Comparison of ENCODE assay signal across 26 cellular contexts in the genomic region with DNA sequence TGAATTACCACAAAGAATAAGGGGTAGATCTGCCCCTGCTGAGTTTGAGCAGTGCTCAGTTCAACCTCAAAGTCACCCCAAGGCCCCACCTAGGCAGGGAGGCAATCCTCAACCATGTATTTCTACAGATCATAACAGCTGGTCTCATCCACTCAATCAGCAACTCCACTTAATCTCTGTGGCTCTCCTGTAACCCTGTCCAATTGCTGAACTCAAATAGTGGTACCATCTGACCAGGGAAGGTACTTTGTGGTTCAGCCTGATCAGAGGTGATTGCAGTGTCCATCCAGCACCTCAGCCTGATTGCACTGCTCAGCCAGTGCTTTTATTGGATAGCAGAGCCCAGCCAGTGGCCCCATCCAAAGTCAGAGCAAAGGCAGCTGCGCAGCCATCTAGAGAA.
"Had no signal": no experiment of that assay in that cellular context is flagged by ENCODE, and none has a peak within 500 bp of the region (broad histone marks: within the 10 kb centered on the region; RNA-seq: fewer than 3 reads in every experiment).

No MANE protein-coding gene starts in this region.

- H3K4me1 ChIP-seq: left lung, lower lobe of right lung, right atrium auricular region, right lobe of liver, stomach, testis, thyroid gland, transverse colon, upper lobe of right lung had no signal

- DNase-seq: hypothalamus; immature natural killer cell; kidney; left colon; left lung; lower lobe of right lung; mammary epithelial cell; mesenchymal stem cell; naive thymus-derived CD4-positive, alpha-beta T cell; ovary; right lobe of liver; stimulated activated CD4-positive, alpha-beta T cell treated with anti-CD3 and anti-CD28 coated beads, Interleukin-1b, Interleukin-23, amount 100 ng/mL, for 48 hours; stimulated activated CD4-positive, alpha-beta T cell treated with anti-CD3 and anti-CD28 coated beads, Interleukin-2, amount 100 ng/mL, for 48 hours; stimulated activated CD4-positive, alpha-beta T cell treated with anti-CD3 and anti-CD28 coated beads, Interleukin-4, amount 100 ng/mL, for 4 hours; stimulated activated CD8-positive, alpha-beta memory T cell treated with anti-CD3 and anti-CD28 coated beads, Interleukin-4, amount 100 ng/mL, for 48 hours; stimulated activated naive B cell treated with anti-CD40 and anti-IgM and Interleukin-4, amounts not matched to agents 10 μg/mL and 1 μg/mL and 100 μg/mL, for 72 hours; stimulated activated naive CD8-positive, alpha-beta T cell treated with anti-CD3 and anti-CD28 coated beads, Interleukin-15, Interleukin-2, amounts not matched to agents 100 U/mL and 50 U/mL, for 24 hours; stomach; testis; thyroid gland; transverse colon; upper lobe of right lung had no signal

- H3K9me3 ChIP-seq: ovary, right lobe of liver, testis, thyroid gland, upper lobe of right lung had no signal

- H3K4me2 ChIP-seq: smooth muscle cell had no signal

- ATAC-seq: left colon; left lung; lower lobe of right lung; naive thymus-derived CD4-positive, alpha-beta T cell; natural killer cell treated with Interleukin-12 subunit alpha and Interleukin-12 subunit beta and Interleukin-15 and Interleukin-18, amount 100 ng/mL, for 72 hours; right lobe of liver; stimulated activated naive B cell treated with anti-CD40 and anti-IgM and Interleukin-4, amounts not matched to agents 10 μg/mL and 1 μg/mL and 100 μg/mL, for 72 hours; stimulated activated naive CD8-positive, alpha-beta T cell treated with anti-CD3 and anti-CD28 coated beads, Interleukin-15, Interleukin-2, amounts not matched to agents 100 U/mL and 50 U/mL, for 24 hours; upper lobe of right lung had no signal

- H3K27ac Mint-ChIP-seq: immature natural killer cell; naive thymus-derived CD4-positive, alpha-beta T cell; natural killer cell treated with Interleukin-12 subunit alpha and Interleukin-12 subunit beta and Interleukin-15 and Interleukin-18, amount 100 ng/mL, for 72 hours; progenitor cell of endocrine pancreas; stimulated activated naive B cell treated with anti-CD40 and anti-IgM and Interleukin-4, amounts not matched to agents 10 μg/mL and 1 μg/mL and 100 μg/mL, for 72 hours had no signal

- H3K27ac ChIP-seq: left lung, lower lobe of right lung, ovary, right atrium auricular region, right lobe of liver, stomach, testis, thyroid gland, transverse colon, upper lobe of right lung had no signal

- H3K27me3 ChIP-seq: left lung, ovary, right atrium auricular region, right lobe of liver, stomach, testis, thyroid gland, transverse colon, upper lobe of right lung had no signal

- H3K4me3 ChIP-seq: left lung, lower lobe of right lung, ovary, right atrium auricular region, right lobe of liver, smooth muscle cell, stomach, testis, thyroid gland, transverse colon, upper lobe of right lung had no signal

- H3K36me3 ChIP-seq: left lung, lower lobe of right lung, ovary, right atrium auricular region, right lobe of liver, stomach, thyroid gland, transverse colon, upper lobe of right lung had no signal

- H3K4me3 Mint-ChIP-seq: immature natural killer cell; naive thymus-derived CD4-positive, alpha-beta T cell; natural killer cell treated with Interleukin-12 subunit alpha and Interleukin-12 subunit beta and Interleukin-15 and Interleukin-18, amount 100 ng/mL, for 72 hours; stimulated activated naive B cell treated with anti-CD40 and anti-IgM and Interleukin-4, amounts not matched to agents 10 μg/mL and 1 μg/mL and 100 μg/mL, for 72 hours had no signal

- H3K36me3 Mint-ChIP-seq: natural killer cell treated with Interleukin-12 subunit alpha and Interleukin-12 subunit beta and Interleukin-15 and Interleukin-18, amount 100 ng/mL, for 72 hours; stimulated activated naive B cell treated with anti-CD40 and anti-IgM and Interleukin-4, amounts not matched to agents 10 μg/mL and 1 μg/mL and 100 μg/mL, for 72 hours had no signal

- H3K4me1 Mint-ChIP-seq: immature natural killer cell; naive thymus-derived CD4-positive, alpha-beta T cell; stimulated activated naive B cell treated with anti-CD40 and anti-IgM and Interleukin-4, amounts not matched to agents 10 μg/mL and 1 μg/mL and 100 μg/mL, for 72 hours had no signal
